In the genomic region with DNA sequence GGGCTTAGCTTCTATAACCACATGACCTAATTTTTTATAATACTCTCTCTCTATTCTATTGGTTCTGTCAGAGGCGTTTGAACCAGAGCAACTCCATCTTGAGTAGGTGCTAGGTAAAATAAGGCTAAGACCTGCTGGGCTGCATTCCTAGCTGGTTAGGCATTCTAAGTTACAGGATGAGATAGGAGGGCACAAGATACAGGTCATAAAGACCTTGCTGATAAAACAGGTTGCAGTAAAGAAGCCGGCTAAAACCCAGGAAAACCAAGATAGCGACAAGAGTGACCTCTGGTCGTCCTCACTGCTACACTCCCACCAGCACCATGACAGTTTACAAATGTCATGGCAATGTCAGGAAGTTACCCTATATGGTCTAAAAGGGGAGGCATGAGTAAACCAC, we compare ENCODE assay signal across 8 cellular contexts.
A peak's percentile ranks its signal among the peaks of the same experiment; 100 is the strongest.
DNase-seq lines count a peak whose midpoint lies in the region; ATAC-seq, FAIRE-seq and TF ChIP-seq lines count a peak whose summit lies in the region.
"Not testable (repeated sequence)": the region's sequence is repeated elsewhere in the genome, so short reads cannot be mapped to it uniquely, and the experiment has no call there.

No MANE protein-coding gene starts in this region.

- H3K79me2 ChIP-seq in K562 (ENCODE audit: control insufficient read depth, insufficient read depth, low read length); hepatocyte: not testable (repeated sequence)

- 7% methylated on average over 4 of the region's 4 CpGs for WGBS in K562 (ENCODE audit: insufficient coverage, low coverage, missing lambda C conversion rate)
- WGBS in hepatocyte (ENCODE audit: low lambda C conversion rate, missing lambda C conversion rate): 19% methylated on average over 4 of the region's 4 CpGs
- WGBS in stomach, 5 donors: 27 to 50% (median 37%) methylated on average over 4 of the region's 4 CpGs

- not testable (repeated sequence) for BruUV-seq in Caco-2 (replicated peaks; lab: Mats Ljungman, UMichigan); K562 (replicated peaks; lab: Mats Ljungman, UMichigan)

- intact Hi-C loops in Caco-2 (cut with micrococcal nuclease; ENCODE audit: unreplicated experiment): loop anchor here (1.0 kb wide), 3 partner anchors 13 to 32 kb away; no protein-coding TSS in a partner anchor
- intact Hi-C loops in K562 (cut with micrococcal nuclease); stomach (cut with DNase I; ENCODE audit: low total_unique reads): not testable (repeated sequence)

- H3K36me3 Mint-ChIP-seq in Caco-2 (ENCODE audit: insufficient read depth, unreplicated experiment): peaks cover 30% of the 10 kb centered on the region
- not testable (repeated sequence) for H3K36me3 Mint-ChIP-seq in mesothelial cell of epicardium

- peak overlapping the region; percentile 99 for H3K27ac Mint-ChIP-seq in Caco-2 (ENCODE audit: unreplicated experiment)
- H3K27ac Mint-ChIP-seq in mesothelial cell of epicardium: peak overlapping the region; percentile 78

- TF ChIP-seq CTCF in Caco-2 (IDR thresholded peaks at IDR 0.05; ENCODE audit: insufficient read depth in 1 of 2, low read depth in 1 of 2, low read length in 1 of 2, severe bottlenecking in 1 of 2, unreplicated experiment in 1 of 2); RWPE1 (conservative IDR thresholded peaks at IDR 0.05; ENCODE audit: low read depth); K562 (IDR thresholded peaks at IDR 0.05 in 2 of 3, conservative IDR thresholded peaks at IDR 0.05 in 1 of 3; ENCODE audit: insufficient read depth in 2 of 3, low read depth in 1 of 3, low read length in 3 of 3); hepatocyte (IDR thresholded peaks at IDR 0.05; ENCODE audit: poor library complexity); mesothelial cell of epicardium (IDR thresholded peaks at IDR 0.05; ENCODE audit: unreplicated experiment); stomach (IDR thresholded peaks at IDR 0.05): not testable (repeated sequence)

- H3K9ac ChIP-seq in HUES48 (ENCODE audit: low read depth, low read length); K562 (ENCODE audit: insufficient read depth in 1 of 2, low read depth in 2 of 2, low read length in 2 of 2): not testable (repeated sequence)

- POLR2A ChIA-PET in Caco-2 (lab: Charles Lee): interaction anchor here (0.8 to 1.0 kb wide), 4 partner anchors 9 to 55 kb away, joined by 3 to 12 read pairs (median 3); no protein-coding TSS in a partner anchor
- POLR2A ChIA-PET in RWPE1 (lab: Yijun Ruan, JAX; ENCODE audit: low non-redundant PET); K562 (lab: Yijun Ruan, JAX): not testable (repeated sequence)

- not testable (repeated sequence) for H3K9me2 ChIP-seq in hepatocyte (replicated peaks; ENCODE audit: insufficient read depth)

- H3K9me3 Mint-ChIP-seq in Caco-2 (ENCODE audit: unreplicated experiment): peaks cover 11% of the 10 kb centered on the region
- H3K9me3 Mint-ChIP-seq in mesothelial cell of epicardium: peaks cover 14% of the 10 kb centered on the region

- H3K9me1 ChIP-seq in K562 (ENCODE audit: control insufficient read depth, insufficient read depth, low read length): not testable (repeated sequence)

- peak overlapping the region; percentile 43 for H3K4me3 Mint-ChIP-seq in Caco-2 (ENCODE audit: unreplicated experiment)
- H3K4me3 Mint-ChIP-seq in mesothelial cell of epicardium: not testable (repeated sequence)

- not testable (repeated sequence) for H3K27me3 Mint-ChIP-seq in Caco-2 (ENCODE audit: insufficient read depth, unreplicated experiment); mesothelial cell of epicardium (ENCODE audit: low read depth)

- peaks cover 67% of the 10 kb centered on the region for H3K4me1 Mint-ChIP-seq in Caco-2 (ENCODE audit: low read depth, unreplicated experiment)
- H3K4me1 Mint-ChIP-seq in mesothelial cell of epicardium: peaks cover 18% of the 10 kb centered on the region

- H3K27ac ChIP-seq in HUES48 (ENCODE audit: low read depth, low read length) (peak overlapping the region; percentile 28), RWPE1 (peak overlapping the region; percentile 73), K562 (ENCODE audit: extremely low read depth, low read depth, low read length) (peak overlapping the region; percentile 38), epithelial cell of prostate (peak overlapping the region; percentile 68), hepatocyte (peak overlapping the region; percentile 97), stomach (peak overlapping the region; percentile 49 to 87 (median 80))

- DNase-seq in Caco-2 (peak; percentile 95 to 99), K562 (ENCODE audit: extremely low read depth in 1 of 4, low spot score in 3 of 4) (peak in 1 of 4 experiments; percentile 50), hepatocyte (ENCODE audit: low spot score) (peak; percentile 70), stomach (peak; percentile 64)
- not testable (repeated sequence) for DNase-seq in RWPE1 (ENCODE audit: low spot score); epithelial cell of prostate (ENCODE audit: low read depth, low spot score); mesothelial cell of epicardium (ENCODE audit: low spot score in 2 of 2, unreplicated experiment in 2 of 2)

- TF ChIP-seq RAD21 in K562 (CRISPR knock-in tag; conservative IDR thresholded peaks at IDR 0.05 in 1 of 2, IDR thresholded peaks at IDR 0.05 in 1 of 2): peak in 1 of 2 experiments; percentile 15; a peak in 1 of 4 replicates

- not testable (repeated sequence) for ATAC-seq in K562

- not testable (repeated sequence) for TF ChIP-seq EP300 in K562 (IDR thresholded peaks at IDR 0.05; ENCODE audit: low read length); stomach (IDR thresholded peaks at IDR 0.05)

- CTCF ChIA-PET in Caco-2 (lab: Charles Lee): interaction anchor here (1.1 to 1.8 kb wide), 3 partner anchors 18 to 92 kb away, joined by 4 to 6 read pairs (median 5); no protein-coding TSS in a partner anchor
- CTCF ChIA-PET in RWPE1 (lab: Yijun Ruan, JAX); K562 (lab: Yijun Ruan, JAX; ENCODE audit: low intra/inter-chr PET ratio): not testable (repeated sequence)

- H3K36me3 ChIP-seq in Caco-2 (ENCODE audit: control insufficient read depth, insufficient read depth, low read length); HUES48 (ENCODE audit: control insufficient read depth, insufficient read depth, low read length); K562 (ENCODE audit: control insufficient read depth, insufficient read depth, low read length); hepatocyte (replicated peaks; ENCODE audit: insufficient read depth, low read depth); stomach: not testable (repeated sequence)

- FAIRE-seq in K562 (lab: Jason Lieb, UNC): peak; percentile 51

- not testable (repeated sequence) for H4K20me1 ChIP-seq in K562 (replicated peaks; ENCODE audit: control insufficient read depth, insufficient read depth, low read length); hepatocyte (ENCODE audit: insufficient read depth, poor library complexity, severe bottlenecking)

- H3K4me2 ChIP-seq in K562 (ENCODE audit: insufficient read depth, low read length); hepatocyte: not testable (repeated sequence)

- peaks cover 74% of the 10 kb centered on the region for H3K4me1 ChIP-seq in Caco-2
- not testable (repeated sequence) for H3K4me1 ChIP-seq in HUES48 (ENCODE audit: control insufficient read depth, insufficient read depth, low read length)
- H3K4me1 ChIP-seq in K562 (replicated peaks in 1 of 2; ENCODE audit: control insufficient read depth in 2 of 2, insufficient read depth in 2 of 2, low read length in 2 of 2): peaks cover 12 to 40% of the 10 kb centered on the region in 2 experiments
- peaks cover 39% of the 10 kb centered on the region for H3K4me1 ChIP-seq in hepatocyte (ENCODE audit: insufficient read depth)
- peaks cover 0 to 15% (median 9%) of the 10 kb centered on the region in 4 donors for H3K4me1 ChIP-seq in stomach

- TF ChIP-seq POLR2A in K562 (conservative IDR thresholded peaks at IDR 0.05); stomach (IDR thresholded peaks at IDR 0.05): not testable (repeated sequence)

- H3K4me3 ChIP-seq in Caco-2 (ENCODE audit: low read depth, low read length); HUES48 (ENCODE audit: low read depth, low read length); K562; hepatocyte; stomach: not testable (repeated sequence)

- 0 out of 2 replicates have a peak overlapping the region, but pooled peaks have one; percentile 34 for H2AFZ ChIP-seq in K562 (ENCODE audit: low read depth, low read length)
- not testable (repeated sequence) for H2AFZ ChIP-seq in hepatocyte

- H3K9me3 ChIP-seq in Caco-2: peaks cover 12% of the 10 kb centered on the region
- not testable (repeated sequence) for H3K9me3 ChIP-seq in HUES48 (ENCODE audit: control insufficient read depth, insufficient read depth, low read length); K562 (replicated peaks; ENCODE audit: control insufficient read depth, insufficient read depth, low read depth, low read length); hepatocyte (ENCODE audit: low read depth); stomach

- H3K27me3 ChIP-seq in Caco-2 (replicated peaks; ENCODE audit: control insufficient read depth, insufficient read depth, low read length); HUES48 (ENCODE audit: control insufficient read depth, insufficient read depth, low read length); K562 (ENCODE audit: control insufficient read depth in 2 of 2, insufficient read depth in 2 of 2, low read length in 2 of 2); hepatocyte; stomach: not testable (repeated sequence)

- in situ Hi-C loops in K562 (cut with MboI): not testable (repeated sequence)

TF ChIP-seq in K562, 482 proteins besides CTCF, POLR2A, EP300 and RAD21 (continues in another document):
- TF ChIP-seq MEIS2 (IDR thresholded peaks at IDR 0.05; ENCODE audit: partially characterized antibody): peak; percentile 57

Comparison
In these comparisons a context has a peak if more than half of its experiments do, and no peak if none do; other contexts are left out.
1. H3K27ac ChIP-seq: peak in every context shown above with its lines; median percentile 97 in hepatocyte; 80 in stomach; 73 in RWPE1; 68 in epithelial cell of prostate; 38 in K562; 28 in HUES48.